ENCODE assay signal across 20 cellular contexts in the genomic region with DNA sequence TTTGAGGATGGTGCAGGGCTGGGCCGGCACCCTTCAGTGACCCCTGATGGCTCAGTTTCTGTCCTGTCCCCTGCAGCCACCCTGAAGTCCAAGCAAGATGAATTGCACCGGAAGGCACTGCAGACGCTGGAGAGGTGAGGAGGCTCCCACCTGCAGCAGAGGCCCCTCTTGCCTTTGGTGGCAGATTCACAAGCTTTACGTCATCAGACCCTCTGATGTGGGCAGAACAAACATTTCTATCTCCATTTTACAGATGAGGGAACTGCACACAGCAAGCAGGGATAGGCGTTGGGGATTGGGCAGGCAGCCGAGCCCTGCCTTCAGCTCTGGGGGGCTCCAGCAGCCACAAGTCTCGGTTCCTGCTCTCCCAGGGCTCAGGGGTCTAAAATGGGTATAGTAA.
DNase-seq lines count a peak whose midpoint lies in the region; ATAC-seq, FAIRE-seq and TF ChIP-seq lines count a peak whose summit lies in the region.
"Had no signal": no experiment of that assay in that cellular context is flagged by ENCODE, and none has a peak within 500 bp of the region (broad histone marks: within the 10 kb centered on the region; RNA-seq: fewer than 3 reads in every experiment).

No MANE protein-coding gene starts in this region.

- H3K9me3 ChIP-seq in H9 (ENCODE audit: control insufficient read depth, low read depth, low read length) = no peaks in the 10 kb centered on the region
- H3K9me3 ChIP-seq: BLaER1, MG63, Peyer's patch had no signal

- no peaks in the 10 kb centered on the region for H3K27me3 ChIP-seq in H9 (ENCODE audit: insufficient read depth, low read length)
- H3K27me3 ChIP-seq: BLaER1, MG63, Peyer's patch had no signal

- no peak overlapping the region for H3K9ac ChIP-seq in H9 (ENCODE audit: extremely low read depth, insufficient read length, low read length)
- H3K9ac ChIP-seq: BLaER1 had no signal

- H3K79me1 ChIP-seq in H9 (ENCODE audit: insufficient read depth, low read depth, low read length, poor library complexity, severe bottlenecking) = no peaks in the 10 kb centered on the region

- H3K18ac ChIP-seq in H9 (ENCODE audit: insufficient read length, low read depth, low read length) = no peak overlapping the region

- no peak for FAIRE-seq in RCC 7860 (lab: Jason Lieb, UNC)
- FAIRE-seq: GM12878 had no signal

- no peak overlapping the region for H4K91ac ChIP-seq in H9 (ENCODE audit: insufficient read length, low read depth, low read length)

- H3T11ph ChIP-seq in H9 (ENCODE audit: low read length) = no peak overlapping the region

- H4K5ac ChIP-seq in H9 (ENCODE audit: insufficient read length, low read depth, low read length) = no peak overlapping the region

- no peak overlapping the region for H3K56ac ChIP-seq in H9 (ENCODE audit: insufficient read length, low read depth, low read length)

- peaks cover 48% of the 10 kb centered on the region for H3K4me1 Mint-ChIP-seq in stimulated activated naive CD8-positive, alpha-beta T cell treated with anti-CD3 and anti-CD28 coated beads, Interleukin-15, amount 100 ng/mL, for 72 hours
- peaks cover 0 to 4% of the 10 kb centered on the region in 2 experiments; a peak in 1 of 4 replicates for H3K4me1 Mint-ChIP-seq in H9

- no peak overlapping the region for H2BK5ac ChIP-seq in H9 (ENCODE audit: insufficient read length, low read length)

- peak overlapping the region; percentile 69 to 87 for H3K27ac Mint-ChIP-seq in stimulated activated naive CD8-positive, alpha-beta T cell treated with anti-CD3 and anti-CD28 coated beads, Interleukin-15, amount 100 ng/mL, for 72 hours
- no peak overlapping the region for H3K27ac Mint-ChIP-seq in H9

- H3K27ac ChIP-seq in H9 (ENCODE audit: insufficient read length, low read depth, low read length) = no peak overlapping the region
- H3K27ac ChIP-seq: BLaER1, Peyer's patch had no signal

- DNase-seq in activated CD8-positive, alpha-beta memory T cell treated with anti-CD3 and anti-CD28 coated beads, Interleukin-2, amount 50 U/mL, for 4 hours = peak; percentile 23
- DNase-seq in activated CD8-positive, alpha-beta memory T cell treated with anti-CD3 and anti-CD28 coated beads, Interleukin-2, amount 50 U/mL, for 48 hours = no peak
- DNase-seq in Jurkat, Clone E6-1 (ENCODE audit: low read depth, low spot score) = peak; percentile 92
- DNase-seq in effector CD8-positive, alpha-beta T cell (lab: John Stamatoyannopoulos, UW) = peak; percentile 14
- no peak for DNase-seq in stimulated activated naive CD8-positive, alpha-beta T cell treated with anti-CD3 and anti-CD28 coated beads, Interleukin-15, amount 100 ng/mL, for 72 hours
- no peak for DNase-seq in RCC 7860 (ENCODE audit: low spot score)
- DNase-seq in H9 = no peak
- no peak for DNase-seq in AG20443 (ENCODE audit: low spot score)
- DNase-seq: GDM1, GOT3, Karpas-422, MG63, NCI-H1092 treated with DMSO at 0.1 percent for 48 hours, NCI-H2107, NCI-H2227 treated with DMSO at 0.1 percent for 48 hours, NCI-H524, Peyer's patch, SHP77 treated with DMSO at 0.1 percent for 48 hours had no signal

- no peak overlapping the region for H2AFZ ChIP-seq in H9 (ENCODE audit: low read length)

- ATAC-seq in stimulated activated naive CD8-positive, alpha-beta T cell treated with anti-CD3 and anti-CD28 coated beads, Interleukin-15, amount 100 ng/mL, for 72 hours = peak; percentile 60
- ATAC-seq: GM12878 had no signal

- no peak overlapping the region for H3K4ac ChIP-seq in H9 (ENCODE audit: low read depth, low read length)

- H3K23me2 ChIP-seq in H9 (ENCODE audit: insufficient read length, low read depth, low read length, poor library complexity, severe bottlenecking) = no peaks in the 10 kb centered on the region

- H3K4me3 ChIP-seq in Jurkat, Clone E6-1 (ENCODE audit: low read length) = no peak overlapping the region
- H3K4me3 ChIP-seq: BLaER1, GM12878, MG63, Peyer's patch had no signal

- no CpG with 5 or more reads among the region's 7 CpGs for WGBS in H9 (ENCODE audit: extremely low coverage, insufficient read length, low lambda C conversion rate)

- H3K4me2 ChIP-seq in H9 (ENCODE audit: insufficient read depth, insufficient read length, low read length) = no peak overlapping the region
- H3K4me2 ChIP-seq: BLaER1 had no signal

- no peak overlapping the region for H2BK120ac ChIP-seq in H9 (ENCODE audit: low read depth, low read length, poor library complexity, severe bottlenecking)

- no peak overlapping the region for H2BK15ac ChIP-seq in H9 (ENCODE audit: low read depth, low read length)

- H4K8ac ChIP-seq in H9 (replicated peaks; ENCODE audit: insufficient read length, low read depth, low read length) = no peak overlapping the region

- no peaks in the 10 kb centered on the region for H3K79me2 ChIP-seq in H9 (ENCODE audit: insufficient read depth, low read length)

- no peaks in the 10 kb centered on the region for H3K4me1 ChIP-seq in H9 (ENCODE audit: insufficient read depth, low read length)

- no peak overlapping the region for H2AK5ac ChIP-seq in H9 (ENCODE audit: insufficient read length, low read length)

- H3K23ac ChIP-seq in H9 (ENCODE audit: insufficient read length, low read depth, low read length) = no peak overlapping the region

- H3K9me3 Mint-ChIP-seq in stimulated activated naive CD8-positive, alpha-beta T cell treated with anti-CD3 and anti-CD28 coated beads, Interleukin-15, amount 100 ng/mL, for 72 hours = no peaks in the 10 kb centered on the region
- no peaks in the 10 kb centered on the region for H3K9me3 Mint-ChIP-seq in H9

- no peak for TF ChIP-seq CTCF in H9 (conservative IDR thresholded peaks at IDR 0.05)

- H3K36me3 Mint-ChIP-seq in H9 (ENCODE audit: insufficient read depth in 1 of 3, low read depth in 3 of 3) = peaks cover 0 to 11% (median 0%) of the 10 kb centered on the region in 3 experiments; a peak in 4 of 7 replicates

- no peak overlapping the region for H3K14ac ChIP-seq in H9 (ENCODE audit: insufficient read depth, low read length)

- no peaks in the 10 kb centered on the region for H3K27me3 Mint-ChIP-seq in stimulated activated naive CD8-positive, alpha-beta T cell treated with anti-CD3 and anti-CD28 coated beads, Interleukin-15, amount 100 ng/mL, for 72 hours
- no peaks in the 10 kb centered on the region for H3K27me3 Mint-ChIP-seq in H9 (ENCODE audit: low read depth)

- H2BK20ac ChIP-seq in H9 (ENCODE audit: low read depth, low read length, poor library complexity, severe bottlenecking) = no peak overlapping the region

- H4K20me1 ChIP-seq in H9 (ENCODE audit: control insufficient read depth, insufficient read depth, insufficient read length) = no peaks in the 10 kb centered on the region

- H3K4me3 Mint-ChIP-seq in stimulated activated naive CD8-positive, alpha-beta T cell treated with anti-CD3 and anti-CD28 coated beads, Interleukin-15, amount 100 ng/mL, for 72 hours = no peak overlapping the region
- H3K4me3 Mint-ChIP-seq in H9 = no peak overlapping the region

- no peak overlapping the region for H2BK12ac ChIP-seq in H9 (ENCODE audit: insufficient read length, low read depth, low read length)

Comparison
In these comparisons a context has a peak if more than half of its experiments do, and no peak if none do; other contexts are left out.
1. DNase-seq: peak in activated CD8-positive, alpha-beta memory T cell treated with anti-CD3 and anti-CD28 coated beads, Interleukin-2, amount 50 U/mL, for 4 hours (single experiment), Jurkat, Clone E6-1 (single experiment) and effector CD8-positive, alpha-beta T cell (single experiment); none in activated CD8-positive, alpha-beta memory T cell treated with anti-CD3 and anti-CD28 coated beads, Interleukin-2, amount 50 U/mL, for 48 hours (single experiment), stimulated activated naive CD8-positive, alpha-beta T cell treated with anti-CD3 and anti-CD28 coated beads, Interleukin-15, amount 100 ng/mL, for 72 hours (0 of 2), RCC 7860 (single experiment), H9 (single experiment) and AG20443 (single experiment).
2. H3K27ac Mint-ChIP-seq: peak in stimulated activated naive CD8-positive, alpha-beta T cell treated with anti-CD3 and anti-CD28 coated beads, Interleukin-15, amount 100 ng/mL, for 72 hours (2 of 2); none in H9 (0 of 3).